Comparison of ENCODE assay signal across 32 cellular contexts in genomic region chr3:149843502-149843901, GRCh38. TPM values are rescaled to one million over a fixed set of nuclear protein-coding genes. Genes with fewer than 3 reads are reported as not detected.
"Had no signal": no experiment of that assay in that cellular context is flagged by ENCODE, and none has a peak within 500 bp of the region (broad histone marks: within the 10 kb centered on the region; RNA-seq: fewer than 3 reads in every experiment).

No MANE protein-coding gene starts in this region.

- H3K9ac ChIP-seq: parathyroid adenoma had no signal

- H3K9me3 ChIP-seq: ovary, thoracic aorta, thyroid gland, vagina had no signal

- H3K4me1 ChIP-seq: parathyroid adenoma, thyroid gland had no signal

- H3K27ac Mint-ChIP-seq: naive thymus-derived CD8-positive, alpha-beta T cell; natural killer cell treated with Interleukin-12 subunit alpha and Interleukin-12 subunit beta and Interleukin-15 and Interleukin-18, amount 100 ng/mL, for 72 hours; stimulated activated effector memory CD8-positive, alpha-beta T cell treated with anti-CD3 and anti-CD28 coated beads, Interleukin-12 subunit alpha, Interleukin-12 subunit beta, amount 100 ng/mL, for 72 hours; stimulated activated naive B cell treated with anti-CD40 and anti-IgM and Interleukin-4, amounts not matched to agents 10 μg/mL and 1 μg/mL and 100 μg/mL, for 72 hours; stimulated activated naive CD8-positive, alpha-beta T cell treated with anti-CD3 and anti-CD28 coated beads, Interleukin-15, Interleukin-2, amounts not matched to agents 100 ng/mL and 50 ng/mL, for 24 hours had no signal

- FAIRE-seq: urothelium cell line had no signal

- H3K4me3 ChIP-seq: ovary, psoas muscle, skin epidermis, stomach, thoracic aorta, thyroid gland, tibial nerve, upper lobe of left lung, vagina had no signal

- H3K4me3 Mint-ChIP-seq: naive thymus-derived CD8-positive, alpha-beta T cell; natural killer cell treated with Interleukin-12 subunit alpha and Interleukin-12 subunit beta and Interleukin-15 and Interleukin-18, amount 100 ng/mL, for 72 hours; nephron progenitor cell; neural crest cell; stimulated activated effector memory CD8-positive, alpha-beta T cell treated with anti-CD3 and anti-CD28 coated beads, Interleukin-12 subunit alpha, Interleukin-12 subunit beta, amount 100 ng/mL, for 72 hours; stimulated activated naive B cell treated with anti-CD40 and anti-IgM and Interleukin-4, amounts not matched to agents 10 μg/mL and 1 μg/mL and 100 μg/mL, for 72 hours; stimulated activated naive CD8-positive, alpha-beta T cell treated with anti-CD3 and anti-CD28 coated beads, Interleukin-15, Interleukin-2, amounts not matched to agents 100 ng/mL and 50 ng/mL, for 24 hours had no signal

- DNase-seq: naive thymus-derived CD8-positive, alpha-beta T cell; nephron progenitor cell; occipital lobe; ovary; posterior cingulate gyrus; psoas muscle; right cardiac atrium; stimulated activated CD4-positive, alpha-beta T cell treated with anti-CD3 and anti-CD28 coated beads, Interleukin-15, amount 100 ng/mL, for 24 hours; stimulated activated CD4-positive, alpha-beta T cell treated with anti-CD3 and anti-CD28 coated beads, Interleukin-2, amount 100 ng/mL, for 24 hours; stimulated activated CD4-positive, alpha-beta T cell treated with anti-CD3 and anti-CD28 coated beads, Interleukin-2, amount 100 ng/mL, for 48 hours; stimulated activated CD4-positive, alpha-beta T cell treated with anti-CD3 and anti-CD28 coated beads, Interleukin-4, amount 100 ng/mL, for 24 hours; stimulated activated naive B cell treated with anti-CD40 and anti-IgM and Interleukin-4, amounts not matched to agents 10 μg/mL and 1 μg/mL and 100 μg/mL, for 72 hours; stimulated activated naive CD4-positive, alpha-beta T cell treated with Interleukin-2 at 50 U/mL for 16 hours; stomach; thyroid gland; trophoblast cell; upper lobe of left lung had no signal

- H3K36me3 ChIP-seq: ovary, thyroid gland had no signal

- H3K27me3 ChIP-seq: ovary, stomach, thyroid gland, tibial nerve, upper lobe of left lung, vagina had no signal

- ATAC-seq: naive thymus-derived CD8-positive, alpha-beta T cell; natural killer cell treated with Interleukin-12 subunit alpha and Interleukin-12 subunit beta and Interleukin-15 and Interleukin-18, amount 100 ng/mL, for 72 hours; psoas muscle; right cardiac atrium; sciatic nerve; stimulated activated effector memory CD8-positive, alpha-beta T cell treated with anti-CD3 and anti-CD28 coated beads, Interleukin-12 subunit alpha, Interleukin-12 subunit beta, amount 100 ng/mL, for 72 hours; stimulated activated naive B cell treated with anti-CD40 and anti-IgM and Interleukin-4, amounts not matched to agents 10 μg/mL and 1 μg/mL and 100 μg/mL, for 72 hours had no signal

- H2AFZ ChIP-seq: parathyroid adenoma had no signal

- H3K9me3 Mint-ChIP-seq: natural killer cell treated with Interleukin-12 subunit alpha and Interleukin-12 subunit beta and Interleukin-15 and Interleukin-18, amount 100 ng/mL, for 72 hours; stimulated activated effector memory CD8-positive, alpha-beta T cell treated with anti-CD3 and anti-CD28 coated beads, Interleukin-12 subunit alpha, Interleukin-12 subunit beta, amount 100 ng/mL, for 72 hours had no signal

- H3K27me3 Mint-ChIP-seq: naive thymus-derived CD8-positive, alpha-beta T cell; natural killer cell treated with Interleukin-12 subunit alpha and Interleukin-12 subunit beta and Interleukin-15 and Interleukin-18, amount 100 ng/mL, for 72 hours; progenitor cell of endocrine pancreas; stimulated activated naive B cell treated with anti-CD40 and anti-IgM and Interleukin-4, amounts not matched to agents 10 μg/mL and 1 μg/mL and 100 μg/mL, for 72 hours; stimulated activated naive CD8-positive, alpha-beta T cell treated with anti-CD3 and anti-CD28 coated beads, Interleukin-15, Interleukin-2, amounts not matched to agents 100 ng/mL and 50 ng/mL, for 24 hours had no signal

- H3K27ac ChIP-seq: ovary, parathyroid adenoma, psoas muscle, skin epidermis, stomach, thoracic aorta, thyroid gland, tibial nerve, upper lobe of left lung, vagina had no signal

RNA-seq across cellular contexts. Expression of gene ANKUB1, which starts 51.1 kb away (rescaled TPM):
- total RNA-seq: naive thymus-derived CD8-positive, alpha-beta T cell; natural killer cell treated with Interleukin-12 subunit alpha and Interleukin-12 subunit beta and Interleukin-15 and Interleukin-18, amount 100 ng/mL, for 72 hours; neural crest cell; progenitor cell of endocrine pancreas; psoas muscle; renal cortical epithelial cell; right cardiac atrium; stomach; subcutaneous adipose tissue; thyroid gland; ureter; vagina had no signal
- polyA plus RNA-seq: naive thymus-derived CD8-positive, alpha-beta T cell; ovary; right cardiac atrium; stomach had no signal
